Comparison of ENCODE assay signal across 15 cellular contexts in genomic region chr10:4511559-4511958, GRCh38.
A peak's percentile ranks its signal among the peaks of the same experiment; 100 is the strongest.
DNase-seq lines count a peak whose midpoint lies in the region; ATAC-seq and TF ChIP-seq lines count a peak whose summit lies in the region.
"Had no signal": no experiment of that assay in that cellular context is flagged by ENCODE, and none has a peak within 500 bp of the region (broad histone marks: within the 10 kb centered on the region; RNA-seq: fewer than 3 reads in every experiment).

No MANE protein-coding gene starts in this region.

- H2BK120ac ChIP-seq in mesenchymal stem cell (ENCODE audit: low read depth, low read length), result no peak overlapping the region

- H3K36me3 ChIP-seq in Panc1 (ENCODE audit: control insufficient read depth, insufficient read depth, low read length) (no peaks in the 10 kb centered on the region), esophagus muscularis mucosa (no peaks in the 10 kb centered on the region), mesenchymal stem cell (ENCODE audit: control insufficient read depth in 1 of 2, insufficient read depth in 2 of 2, low read depth in 1 of 2, low read length in 2 of 2) (no peaks in the 10 kb centered on the region)
- H3K36me3 ChIP-seq: BE2C had no signal

- H3K4ac ChIP-seq in mesenchymal stem cell (ENCODE audit: low read depth in 1 of 2, low read length in 2 of 2), result no peak overlapping the region

- no peak overlapping the region for H2BK15ac ChIP-seq in mesenchymal stem cell (ENCODE audit: low read depth, poor library complexity, severe bottlenecking)

- POLR2A ChIA-PET in Panc1 (lab: Charles Lee), result no interaction called here

- no peaks in the 10 kb centered on the region for H3K27me3 ChIP-seq in Panc1 (ENCODE audit: control insufficient read depth, insufficient read depth, low read length)
- H3K27me3 ChIP-seq in esophagus muscularis mucosa, result no peaks in the 10 kb centered on the region
- H3K27me3 ChIP-seq in mesenchymal stem cell (ENCODE audit: control insufficient read depth in 1 of 2, insufficient read depth in 1 of 2, low read length in 2 of 2), result no peaks in the 10 kb centered on the region
- H3K27me3 ChIP-seq: BE2C had no signal

- ATAC-seq in Panc1 (no peak), left lobe of liver (no peak), HG02885 (IDR thresholded peaks at IDR 0.05; ENCODE audit: poor library complexity, unreplicated experiment) (no peak)

- H3K9ac ChIP-seq in mesenchymal stem cell (ENCODE audit: low read length), result peak overlapping the region; percentile 80

- H3K27ac ChIP-seq in Panc1 (ENCODE audit: low read length) (peak overlapping the region; percentile 57; the same call in 1 of the 2 replicates), esophagus muscularis mucosa (replicated peaks in 1 of 4) (peak overlapping the region in 3 of 4 donors; percentile 11 to 65 (median 62)), mesenchymal stem cell (ENCODE audit: low read length, poor library complexity, severe bottlenecking) (no peak overlapping the region)

- no peak overlapping the region for H4K8ac ChIP-seq in mesenchymal stem cell (ENCODE audit: low read length)

- TF ChIP-seq EP300 in esophagus muscularis mucosa (IDR thresholded peaks at IDR 0.05), result no peak

- H3K79me1 ChIP-seq in mesenchymal stem cell (replicated peaks; ENCODE audit: low read length, poor library complexity, severe bottlenecking), result no peaks in the 10 kb centered on the region

- TF ChIP-seq CTCF in Panc1 (IDR thresholded peaks at IDR 0.05) (no peak), esophagus muscularis mucosa (IDR thresholded peaks at IDR 0.05) (no peak)

- H2AK5ac ChIP-seq in mesenchymal stem cell (ENCODE audit: low read length, severe bottlenecking), result no peak overlapping the region

- no peak overlapping the region for H2BK12ac ChIP-seq in mesenchymal stem cell (ENCODE audit: low read length in 2 of 2)

- H3K4me2 ChIP-seq in mesenchymal stem cell (ENCODE audit: low read length, poor library complexity, severe bottlenecking), result no peak overlapping the region

- intact Hi-C loops in Panc1 (cut with micrococcal nuclease; ENCODE audit: unreplicated experiment), result no loop called here
- intact Hi-C loops in esophagus muscularis mucosa (cut with DNase I), result loop anchor here (5.0 kb wide), 2 partner anchors 141 to 256 kb away; no protein-coding TSS in a partner anchor

- DNase-seq in EH (ENCODE audit: low read depth), result peak; percentile 36
- no peak for DNase-seq in Panc1 (ENCODE audit: low read depth, low spot score)
- DNase-seq in esophagus muscularis mucosa (ENCODE audit: extremely low spot score), result no peak
- no peak for DNase-seq in mesenchymal stem cell
- no peak for DNase-seq in left lobe of liver (ENCODE audit: low spot score)
- no peak for DNase-seq in SHP77 (lab: John Stamatoyannopoulos, UW)
- no peak for DNase-seq in activated gamma-delta T cell treated with Interleukin-2 at 50 U/mL for 16 hours
- DNase-seq: BE2C; CD8-positive, alpha-beta memory T cell; DND-41; GF-D8; NCI-H146; NCI-H226; NCI-H526 had no signal

- H3K9me3 ChIP-seq in Panc1 (ENCODE audit: control insufficient read depth, insufficient read depth, low read depth, low read length) (0 out of 2 replicates have a peak, but pooled peaks cover 4% of the 10 kb centered on the region), esophagus muscularis mucosa (no peaks in the 10 kb centered on the region), mesenchymal stem cell (ENCODE audit: control insufficient read depth, low read length) (no peaks in the 10 kb centered on the region)
- H3K9me3 ChIP-seq: BE2C had no signal

- CTCF ChIA-PET in Panc1 (lab: Charles Lee), result no interaction called here

- TF ChIP-seq POLR2A in esophagus muscularis mucosa (IDR thresholded peaks at IDR 0.05; ENCODE audit: low read depth), result no peak

- H3K4me1 ChIP-seq in Panc1 (ENCODE audit: control insufficient read depth, insufficient read depth, low read length), result no peaks in the 10 kb centered on the region
- H3K4me1 ChIP-seq in esophagus muscularis mucosa, result peaks cover 20 to 38% (median 31%) of the 10 kb centered on the region in 4 donors
- H3K4me1 ChIP-seq in mesenchymal stem cell (ENCODE audit: control insufficient read depth, insufficient read depth, low read depth, low read length), result peaks cover 1% of the 10 kb centered on the region
- H3K4me1 ChIP-seq: BE2C had no signal

- no peak overlapping the region for H3K4me3 ChIP-seq in Panc1 (ENCODE audit: low read depth in 2 of 2, low read length in 2 of 2)
- H3K4me3 ChIP-seq in esophagus muscularis mucosa, result no peak overlapping the region
- peak overlapping the region in 1 of 2 experiments; percentile 9 for H3K4me3 ChIP-seq in mesenchymal stem cell (ENCODE audit: insufficient read depth in 1 of 2, low read depth in 1 of 2, low read length in 2 of 2)

- BruUV-seq in Panc1 (replicated peaks; lab: Mats Ljungman, UMichigan), result no TSS peak

- H4K91ac ChIP-seq in mesenchymal stem cell (ENCODE audit: low read length), result no peak overlapping the region

- WGBS in esophagus muscularis mucosa, result 59% methylated on average over 4 of the region's 4 CpGs
- WGBS in mesenchymal stem cell, result 96% methylated on average over 1 of the region's 4 CpGs

- H3K18ac ChIP-seq in mesenchymal stem cell (ENCODE audit: low read depth in 1 of 2, low read length in 2 of 2), result no peak overlapping the region

- no peak overlapping the region for H3K23ac ChIP-seq in mesenchymal stem cell (ENCODE audit: low read length in 2 of 2)

- no peak overlapping the region for H2AFZ ChIP-seq in mesenchymal stem cell (ENCODE audit: low read depth, low read length)

- H2BK5ac ChIP-seq in mesenchymal stem cell (ENCODE audit: low read depth, low read length, poor library complexity, severe bottlenecking), result no peak overlapping the region

- no peak overlapping the region for H3K14ac ChIP-seq in mesenchymal stem cell (ENCODE audit: low read length in 2 of 2)

- in situ Hi-C loops in Panc1 (cut with HindIII; ENCODE audit: low pct_unique_long_range_greater_than_20kb, low sequenced_read_pairs), result no loop called here
